In the genomic region with DNA sequence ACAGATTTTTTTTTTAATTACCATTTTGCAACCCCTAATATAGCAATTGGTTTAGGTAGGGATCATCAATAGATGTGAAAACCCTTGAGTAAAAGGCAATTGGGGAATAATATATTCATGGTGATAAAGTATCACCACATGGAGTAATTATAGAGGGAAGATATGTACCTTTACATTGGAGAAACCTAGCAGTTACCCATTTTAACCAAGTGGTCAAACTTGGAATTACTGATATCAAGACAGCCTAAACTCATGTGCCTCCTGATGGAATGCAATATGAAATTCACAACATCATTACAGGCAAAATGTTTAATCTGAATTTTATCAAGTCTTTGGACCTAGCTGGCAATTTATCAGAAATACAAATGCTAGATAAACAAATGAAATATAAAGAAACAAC, we compare ENCODE assay signal across 19 cellular contexts. TPM values are rescaled to one million over a fixed set of nuclear protein-coding genes. Genes with fewer than 3 reads are reported as not detected.
DNase-seq lines count a peak whose midpoint lies in the region; ATAC-seq, FAIRE-seq and TF ChIP-seq lines count a peak whose summit lies in the region.
"Had no signal": no experiment of that assay in that cellular context is flagged by ENCODE, and none has a peak within 500 bp of the region (broad histone marks: within the 10 kb centered on the region; RNA-seq: fewer than 3 reads in every experiment).

No MANE protein-coding gene starts in this region.

- H3K4me1 Mint-ChIP-seq in MCF 10A (ENCODE audit: insufficient read depth, unreplicated experiment) = no peaks in the 10 kb centered on the region
- H3K4me1 Mint-ChIP-seq: naive thymus-derived CD8-positive, alpha-beta T cell had no signal

- no peaks in the 10 kb centered on the region for H3K27me3 Mint-ChIP-seq in MCF 10A (ENCODE audit: insufficient read depth, unreplicated experiment)
- H3K27me3 Mint-ChIP-seq: activated CD4-positive, alpha-beta memory T cell treated with anti-CD3 and anti-CD28 coated beads for 36 hours had no signal

- no peaks in the 10 kb centered on the region for H3K9me3 ChIP-seq in breast epithelium
- H3K9me3 ChIP-seq in PC-3 (ENCODE audit: low read length) = no peaks in the 10 kb centered on the region
- H3K9me3 ChIP-seq in endothelial cell of umbilical vein (replicated peaks; ENCODE audit: control insufficient read depth, insufficient read depth, low read length) = no peaks in the 10 kb centered on the region
- H3K9me3 ChIP-seq in smooth muscle cell (replicated peaks; ENCODE audit: low read depth) = no peaks in the 10 kb centered on the region
- H3K9me3 ChIP-seq: stomach had no signal

- H3K9ac ChIP-seq in PC-3 (ENCODE audit: low read length) (no peak overlapping the region), endothelial cell of umbilical vein (replicated peaks; ENCODE audit: extremely low read depth, insufficient read depth, low read length) (no peak overlapping the region), smooth muscle cell (ENCODE audit: low read depth) (no peak overlapping the region)

- no peaks in the 10 kb centered on the region for H3K36me3 Mint-ChIP-seq in MCF 10A (ENCODE audit: insufficient read depth, unreplicated experiment)

- H3K4me3 Mint-ChIP-seq in MCF 10A (ENCODE audit: unreplicated experiment) = no peak overlapping the region
- H3K4me3 Mint-ChIP-seq: activated CD4-positive, alpha-beta memory T cell treated with anti-CD3 and anti-CD28 coated beads for 36 hours; naive thymus-derived CD8-positive, alpha-beta T cell had no signal

- BruUV-seq in MCF 10A (replicated peaks; lab: Mats Ljungman, UMichigan) = no TSS peak
- no TSS peak for BruUV-seq in PC-3 (replicated peaks; lab: Mats Ljungman, UMichigan)
- no TSS peak for BruUV-seq in endothelial cell of umbilical vein (replicated peaks; lab: Mats Ljungman, UMichigan)

- H3K36me3 ChIP-seq in breast epithelium = no peaks in the 10 kb centered on the region
- H3K36me3 ChIP-seq in PC-3 (ENCODE audit: low read depth, low read length) = no peaks in the 10 kb centered on the region
- no peaks in the 10 kb centered on the region for H3K36me3 ChIP-seq in endothelial cell of umbilical vein (ENCODE audit: control insufficient read depth in 2 of 2, extremely low read depth in 1 of 2, insufficient read depth in 2 of 2, low read length in 2 of 2)
- no peaks in the 10 kb centered on the region for H3K36me3 ChIP-seq in smooth muscle cell (ENCODE audit: low read depth)
- H3K36me3 ChIP-seq: stomach, WERI-Rb-1 had no signal

- H3K4me2 ChIP-seq in PC-3 (ENCODE audit: low read length) (no peak overlapping the region), endothelial cell of umbilical vein (ENCODE audit: insufficient read depth, low read length) (no peak overlapping the region), smooth muscle cell (no peak overlapping the region)

- intact Hi-C loops in MCF 10A (cut with micrococcal nuclease) = no loop called here
- intact Hi-C loops in breast epithelium (cut with DNase I; ENCODE audit: low total_unique reads) = loop anchor here (10.0 kb wide), 1 partner anchor 521 kb away; no protein-coding TSS in a partner anchor
- intact Hi-C loops in PC-3 (cut with micrococcal nuclease) = loop anchor here (1.0 kb wide), 1 partner anchor 72 kb away; no protein-coding TSS in a partner anchor
- intact Hi-C loops in endothelial cell of umbilical vein (cut with micrococcal nuclease) = no loop called here
- intact Hi-C loops in cardiac septum (cut with DNase I) = no loop called here

- DNase-seq in MCF 10A (ENCODE audit: unreplicated experiment) = peak; percentile 17
- no peak for DNase-seq in breast epithelium (ENCODE audit: low spot score in 2 of 2)
- peak; percentile 48 for DNase-seq in PC-3
- DNase-seq in endothelial cell of umbilical vein (ENCODE audit: low read depth, low spot score) = no peak
- DNase-seq in smooth muscle cell (lab: John Stamatoyannopoulos, UW; ENCODE audit: unreplicated experiment) = no peak
- DNase-seq in cardiac septum (ENCODE audit: low spot score) = no peak
- no peak for DNase-seq in T1000 (lab: John Stamatoyannopoulos, UW)
- DNase-seq in activated T-cell treated with anti-CD3 and anti-CD28 coated beads, Interleukin-2, amount 50 U/mL, for 48 hours = no peak
- DNase-seq: activated CD4-positive, alpha-beta memory T cell treated with anti-CD3 and anti-CD28 coated beads for 36 hours; GF-D8; naive thymus-derived CD8-positive, alpha-beta T cell; NCI-H2029; stomach; WERI-Rb-1 had no signal

- H3K27ac ChIP-seq in breast epithelium = no peak overlapping the region
- no peak overlapping the region for H3K27ac ChIP-seq in PC-3 (ENCODE audit: low read length)
- H3K27ac ChIP-seq in endothelial cell of umbilical vein (ENCODE audit: insufficient read depth, low read depth, low read length) = no peak overlapping the region
- H3K27ac ChIP-seq in smooth muscle cell (ENCODE audit: low read depth) = no peak overlapping the region
- H3K27ac ChIP-seq: stomach, WERI-Rb-1 had no signal

- H3K9me2 ChIP-seq in PC-3 (replicated peaks; ENCODE audit: low read length) = no peaks in the 10 kb centered on the region

- dilution Hi-C loops in endothelial cell of umbilical vein (cut with MboI; ENCODE audit: extremely low pct_ligation_motif_present, low sequenced_read_pairs) = no loop called here

- H3F3A ChIP-seq in PC-3 (ENCODE audit: low read length, unreplicated experiment) (no peaks in the 10 kb centered on the region), smooth muscle cell (ENCODE audit: low read depth) (no peaks in the 10 kb centered on the region)

- H3K79me2 ChIP-seq in PC-3 (ENCODE audit: low read length) = no peaks in the 10 kb centered on the region
- no peaks in the 10 kb centered on the region for H3K79me2 ChIP-seq in endothelial cell of umbilical vein (ENCODE audit: control insufficient read depth, insufficient read depth, low read length)
- no peaks in the 10 kb centered on the region for H3K79me2 ChIP-seq in smooth muscle cell (ENCODE audit: low read depth)

- peak; percentile 18 for FAIRE-seq in endothelial cell of umbilical vein (lab: Jason Lieb, UNC)
- FAIRE-seq: colon had no signal

- ATAC-seq in PC-3 = peak; percentile 91
- ATAC-seq: naive thymus-derived CD8-positive, alpha-beta T cell; Panc1 had no signal

- no peaks in the 10 kb centered on the region for H3K9me1 ChIP-seq in endothelial cell of umbilical vein (replicated peaks; ENCODE audit: control insufficient read depth, extremely low read depth, insufficient read depth, low read length)

- H4K20me1 ChIP-seq in PC-3 (ENCODE audit: low read length) (no peaks in the 10 kb centered on the region), endothelial cell of umbilical vein (replicated peaks; ENCODE audit: control insufficient read depth, extremely low read depth, insufficient read depth, low read length) (no peaks in the 10 kb centered on the region), smooth muscle cell (ENCODE audit: low read depth) (no peaks in the 10 kb centered on the region)

- no peaks in the 10 kb centered on the region for H3K27me3 ChIP-seq in breast epithelium
- H3K27me3 ChIP-seq in PC-3 (ENCODE audit: low read length) = peaks cover 26% of the 10 kb centered on the region
- peaks cover 0 to 5% of the 10 kb centered on the region in 2 experiments for H3K27me3 ChIP-seq in endothelial cell of umbilical vein (ENCODE audit: control insufficient read depth in 2 of 2, insufficient read depth in 2 of 2, low read length in 2 of 2)
- no peaks in the 10 kb centered on the region for H3K27me3 ChIP-seq in smooth muscle cell (ENCODE audit: low read depth)
- H3K27me3 ChIP-seq: stomach had no signal

- no peak overlapping the region for H3K27ac Mint-ChIP-seq in MCF 10A (ENCODE audit: low read depth, unreplicated experiment)
- H3K27ac Mint-ChIP-seq: activated CD4-positive, alpha-beta memory T cell treated with anti-CD3 and anti-CD28 coated beads for 36 hours; activated T-helper 2 cell treated with anti-CD3 and anti-CD28 coated beads, Interferon-gamma antibody, Interleukin-2, Interleukin-4, amounts not matched to agents 10 μg/mL and 5 μg/mL and 100 μg/mL, durations not matched to agents 14 hours and 24 hours and 36 hours; naive thymus-derived CD8-positive, alpha-beta T cell had no signal

- POLR2A ChIA-PET in MCF 10A (lab: Yijun Ruan, JAX) = no interaction called here
- POLR2A ChIA-PET in PC-3 (lab: Charles Lee; ENCODE audit: unreplicated experiment) = no interaction called here
- POLR2A ChIA-PET in endothelial cell of umbilical vein (lab: Charles Lee) = interaction anchor here (0.6 kb wide), 1 partner anchor 446 kb away, joined by 7 read pairs; no protein-coding TSS in a partner anchor

- H3K4me1 ChIP-seq in breast epithelium = no peaks in the 10 kb centered on the region
- no peaks in the 10 kb centered on the region for H3K4me1 ChIP-seq in PC-3 (ENCODE audit: insufficient read depth, low read length)
- H3K4me1 ChIP-seq in endothelial cell of umbilical vein (ENCODE audit: control insufficient read depth, extremely low read depth, insufficient read depth, low read length) = no peaks in the 10 kb centered on the region
- H3K4me1 ChIP-seq in smooth muscle cell (ENCODE audit: low read depth) = no peaks in the 10 kb centered on the region
- H3K4me1 ChIP-seq: stomach had no signal

- no peak overlapping the region for H2AFZ ChIP-seq in PC-3 (ENCODE audit: low read length)
- H2AFZ ChIP-seq in endothelial cell of umbilical vein (ENCODE audit: low read depth, low read length) = no peak overlapping the region
- H2AFZ ChIP-seq in smooth muscle cell (ENCODE audit: low read depth) = no peak overlapping the region

- H3K9me3 Mint-ChIP-seq in MCF 10A (ENCODE audit: unreplicated experiment) = peaks cover 6% of the 10 kb centered on the region
- H3K9me3 Mint-ChIP-seq: activated CD4-positive, alpha-beta memory T cell treated with anti-CD3 and anti-CD28 coated beads for 36 hours; activated T-helper 2 cell treated with anti-CD3 and anti-CD28 coated beads, Interferon-gamma antibody, Interleukin-2, Interleukin-4, amounts not matched to agents 10 μg/mL and 5 μg/mL and 100 μg/mL, durations not matched to agents 14 hours and 24 hours and 36 hours had no signal

- H3K4me3 ChIP-seq in breast epithelium (no peak overlapping the region), PC-3 (ENCODE audit: low read length) (no peak overlapping the region), endothelial cell of umbilical vein (replicated peaks in 1 of 3; ENCODE audit: insufficient read depth in 1 of 3, low read depth in 1 of 3, low read length in 3 of 3) (no peak overlapping the region), smooth muscle cell (no peak overlapping the region)
- H3K4me3 ChIP-seq: lung, stomach had no signal

- TF ChIP-seq POLR2A in breast epithelium (IDR thresholded peaks at IDR 0.05) (no peak), endothelial cell of umbilical vein (IDR thresholded peaks at IDR 0.05; ENCODE audit: low read depth, low read length) (no peak)

- CTCF ChIA-PET in MCF 10A (lab: Yijun Ruan, JAX) = interaction anchor here (0.6 to 2.0 kb wide), 7 partner anchors 10 to 1055 kb away, joined by 3 to 7 read pairs (median 3); no protein-coding TSS in a partner anchor
- CTCF ChIA-PET in PC-3 (lab: Charles Lee) = no interaction called here
- CTCF ChIA-PET in endothelial cell of umbilical vein (lab: Charles Lee) = interaction anchor here (0.7 kb wide), 1 partner anchor 830 kb away, joined by 5 read pairs; no protein-coding TSS in a partner anchor

- no peak for TF ChIP-seq CTCF in MCF 10A (IDR thresholded peaks at IDR 0.05; ENCODE audit: unreplicated experiment)
- no peak for TF ChIP-seq CTCF in breast epithelium (IDR thresholded peaks at IDR 0.05)
- TF ChIP-seq CTCF in PC-3 (conservative IDR thresholded peaks at IDR 0.05; ENCODE audit: low read depth, low read length) = peak; percentile 60
- TF ChIP-seq CTCF in endothelial cell of umbilical vein (IDR thresholded peaks at IDR 0.05; ENCODE audit: extremely low read depth in 1 of 2, insufficient read depth in 1 of 2, low read depth in 1 of 2, low read length in 2 of 2) = no peak
- peak; percentile 3 for TF ChIP-seq CTCF in smooth muscle cell (IDR thresholded peaks at IDR 0.05; ENCODE audit: borderline replicate concordance, insufficient read depth, poor library complexity, severe bottlenecking)

RNA-seq across cellular contexts. Expression of gene SLC10A1, which starts 6.7 kb away (rescaled TPM):
- not detected in 2 replicates for total RNA-seq in MCF 10A (2022)
- not detected for total RNA-seq in breast epithelium
- not detected in 2 replicates for total RNA-seq in PC-3 (2014; rRNA removed)
- total RNA-seq in endothelial cell of umbilical vein = not detected in 2 replicates
- not detected in 2 replicates for polyA plus RNA-seq in endothelial cell of umbilical vein
- polyA plus RNA-seq in endothelial cell of umbilical vein (2011; cell fraction: cytosol; rRNA removed) = not detected in 2 replicates
- polyA plus RNA-seq in endothelial cell of umbilical vein (2011; cell fraction: nucleus; rRNA removed) = not detected in 2 replicates
- not detected in 2 replicates for polyA plus RNA-seq in endothelial cell of umbilical vein (2012)
- not detected in 2 replicates for polyA minus RNA-seq in endothelial cell of umbilical vein
- not detected for polyA minus RNA-seq in endothelial cell of umbilical vein (2011; cell fraction: cytosol; rRNA and poly(A)+ RNA removed)
- not detected in 2 replicates for polyA minus RNA-seq in endothelial cell of umbilical vein (2011; cell fraction: nucleus; rRNA and poly(A)+ RNA removed)
- total RNA-seq in smooth muscle cell = 0.58 TPM in 1 of 2 replicates, not detected in the other
- 0.10 and 0.27 TPM in 2 replicates for polyA plus RNA-seq in smooth muscle cell
- not detected for total RNA-seq in cardiac septum
- total RNA-seq: activated CD4-positive, alpha-beta memory T cell treated with anti-CD3 and anti-CD28 coated beads for 36 hours; activated T-helper 2 cell treated with anti-CD3 and anti-CD28 coated beads, Interferon-gamma antibody, Interleukin-2, Interleukin-4, amounts not matched to agents 10 μg/mL and 5 μg/mL and 100 μg/mL, durations not matched to agents 14 hours and 24 hours and 36 hours; H4; lung; naive thymus-derived CD8-positive, alpha-beta T cell; stomach had no signal
- polyA plus RNA-seq: lung, stomach had no signal

RNA-seq across cellular contexts. Expression of gene SRSF5, which starts 36.8 kb away (rescaled TPM):
- total RNA-seq in MCF 10A (2022) (281 and 316 TPM in 2 replicates), breast epithelium (100 to 1,000 TPM; 411 to 543 (median 424) TPM), PC-3 (2014; rRNA removed) (213 and 309 TPM in 2 replicates), endothelial cell of umbilical vein (253 and 276 TPM in 2 replicates), smooth muscle cell (197 and 246 TPM in 2 replicates), cardiac septum (206 TPM)
- polyA plus RNA-seq in endothelial cell of umbilical vein (85.2 and 192 TPM in 2 replicates), smooth muscle cell (201 and 300 TPM in 2 replicates)
- 181 and 196 TPM in 2 replicates for polyA plus RNA-seq in endothelial cell of umbilical vein (2011; cell fraction: cytosol; rRNA removed)
- 1,028 and 1,834 TPM in 2 replicates for polyA plus RNA-seq in endothelial cell of umbilical vein (2011; cell fraction: nucleus; rRNA removed)
- polyA plus RNA-seq in endothelial cell of umbilical vein (2012) = 266 and 297 TPM in 2 replicates
- polyA minus RNA-seq in endothelial cell of umbilical vein = 213 and 242 TPM in 2 replicates
- 56.0 TPM for polyA minus RNA-seq in endothelial cell of umbilical vein (2011; cell fraction: cytosol; rRNA and poly(A)+ RNA removed)
- 405 and 450 TPM in 2 replicates for polyA minus RNA-seq in endothelial cell of umbilical vein (2011; cell fraction: nucleus; rRNA and poly(A)+ RNA removed)

Comparison
In these comparisons a context has a peak if more than half of its experiments do, and no peak if none do; other contexts are left out.
1. DNase-seq: peak in MCF 10A (single experiment) and PC-3 (single experiment); none in breast epithelium (0 of 2), endothelial cell of umbilical vein (single experiment), smooth muscle cell (single experiment), cardiac septum (single experiment), T1000 (single experiment) and activated T-cell treated with anti-CD3 and anti-CD28 coated beads, Interleukin-2, amount 50 U/mL, for 48 hours (0 of 2).
2. intact Hi-C loops: an anchor here in breast epithelium (10.0 kb wide) and PC-3 (1.0 kb wide); none called in MCF 10A, endothelial cell of umbilical vein and cardiac septum.
3. CTCF ChIP-seq: peak in PC-3 (single experiment) and smooth muscle cell (single experiment); none in MCF 10A (single experiment), breast epithelium (0 of 3) and endothelial cell of umbilical vein (0 of 2).